ENCODE assay signal across 23 cellular contexts in genomic region chr20:63106765-63107448, GRCh38.
"Had no signal": no experiment of that assay in that cellular context is flagged by ENCODE, and none has a peak within 500 bp of the region (broad histone marks: within the 10 kb centered on the region; RNA-seq: fewer than 3 reads in every experiment).

No MANE protein-coding gene starts in this region.

- H3K4me1 Mint-ChIP-seq: stimulated activated memory B cell treated with anti-CD40 and anti-IgM and Interleukin-4, amounts not matched to agents 10 μg/mL and 1 μg/mL and 100 μg/mL, for 72 hours; T-helper 17 cell had no signal

- H3K27ac Mint-ChIP-seq: activated CD8-positive, alpha-beta memory T cell treated with anti-CD3 and anti-CD28 coated beads, Interleukin-2, amount 10 ng/mL, durations not matched to agents 7 days and 5 days; activated CD8-positive, alpha-beta T cell treated with anti-CD3 and anti-CD28 coated beads, Interleukin-2, amount 10 ng/mL, durations not matched to agents 7 days and 5 days; activated naive CD4-positive, alpha-beta T cell treated with anti-CD3 and anti-CD28 coated beads, Interleukin-2, amount 50 U/mL, for 72 hours; stimulated activated memory B cell treated with anti-CD40 and anti-IgM and Interleukin-4, amounts not matched to agents 10 μg/mL and 1 μg/mL and 100 μg/mL, for 72 hours; T-helper 17 cell; type B pancreatic cell had no signal

- H3K36me3 ChIP-seq: breast epithelium, uterus had no signal

- H3K4me3 ChIP-seq: breast epithelium, coronary artery, dorsolateral prefrontal cortex, skin epidermis, uterus had no signal

- H3K4me1 ChIP-seq: breast epithelium had no signal

- H3K4me3 Mint-ChIP-seq: activated CD8-positive, alpha-beta memory T cell treated with anti-CD3 and anti-CD28 coated beads, Interleukin-2, amount 10 ng/mL, durations not matched to agents 7 days and 5 days; activated CD8-positive, alpha-beta T cell treated with anti-CD3 and anti-CD28 coated beads, Interleukin-2, amount 10 ng/mL, durations not matched to agents 7 days and 5 days; naive B cell; neural crest cell; stimulated activated memory B cell treated with anti-CD40 and anti-IgM and Interleukin-4, amounts not matched to agents 10 μg/mL and 1 μg/mL and 100 μg/mL, for 72 hours; stimulated activated naive CD8-positive, alpha-beta T cell treated with anti-CD3 and anti-CD28 coated beads, Interleukin-15, amount 100 ng/mL, for 72 hours; T-helper 17 cell; type B pancreatic cell had no signal

- H3K36me3 Mint-ChIP-seq: activated CD8-positive, alpha-beta memory T cell treated with anti-CD3 and anti-CD28 coated beads, Interleukin-2, amount 10 ng/mL, durations not matched to agents 7 days and 5 days; stimulated activated memory B cell treated with anti-CD40 and anti-IgM and Interleukin-4, amounts not matched to agents 10 μg/mL and 1 μg/mL and 100 μg/mL, for 72 hours; type B pancreatic cell had no signal

- H3K27me3 Mint-ChIP-seq: activated CD8-positive, alpha-beta memory T cell treated with anti-CD3 and anti-CD28 coated beads, Interleukin-2, amount 10 ng/mL, durations not matched to agents 7 days and 5 days; stimulated activated naive CD8-positive, alpha-beta T cell treated with anti-CD3 and anti-CD28 coated beads, Interleukin-15, amount 100 ng/mL, for 72 hours; T-helper 17 cell had no signal

- H3K9me3 ChIP-seq: uterus had no signal

- H3K27me3 ChIP-seq: uterus had no signal

- DNase-seq: activated CD4-positive, alpha-beta T cell treated with anti-CD3 and anti-CD28 coated beads, Interleukin-2, amount 50 U/mL, for 1 hour; activated CD8-positive, alpha-beta memory T cell treated with anti-CD3 and anti-CD28 coated beads, Interleukin-2, amount 10 ng/mL, durations not matched to agents 7 days and 5 days; activated CD8-positive, alpha-beta T cell treated with anti-CD3 and anti-CD28 coated beads, Interleukin-2, amount 10 ng/mL, durations not matched to agents 7 days and 5 days; activated naive CD4-positive, alpha-beta T cell; activated T-cell treated with anti-CD3 and anti-CD28 coated beads, Interleukin-2, amount 50 U/mL, for 48 hours; dorsolateral prefrontal cortex; effector memory CD4-positive, alpha-beta T cell; mammary epithelial cell; naive B cell; occipital lobe; stimulated activated CD4-positive, alpha-beta T cell treated with anti-CD3 and anti-CD28 coated beads, Interleukin-4, amount 100 ng/mL, for 4 hours; stimulated activated CD8-positive, alpha-beta memory T cell treated with anti-CD3 and anti-CD28 coated beads, Interleukin-4, amount 100 ng/mL, for 48 hours; stimulated activated naive CD8-positive, alpha-beta T cell treated with anti-CD3 and anti-CD28 coated beads, Interleukin-15, amount 100 ng/mL, for 72 hours; T-helper 17 cell; T1000 had no signal

- ATAC-seq: activated CD8-positive, alpha-beta memory T cell treated with anti-CD3 and anti-CD28 coated beads, Interleukin-2, amount 10 ng/mL, durations not matched to agents 7 days and 5 days; activated CD8-positive, alpha-beta T cell treated with anti-CD3 and anti-CD28 coated beads, Interleukin-2, amount 10 ng/mL, durations not matched to agents 7 days and 5 days; activated naive CD4-positive, alpha-beta T cell treated with anti-CD3 and anti-CD28 coated beads, Interleukin-2, amount 50 U/mL, for 72 hours; stimulated activated memory B cell treated with anti-CD40 and anti-IgM and Interleukin-4, amounts not matched to agents 10 μg/mL and 1 μg/mL and 100 μg/mL, for 72 hours; stimulated activated naive CD8-positive, alpha-beta T cell treated with anti-CD3 and anti-CD28 coated beads, Interleukin-15, amount 100 ng/mL, for 72 hours; T-helper 17 cell had no signal

- H3K9me3 Mint-ChIP-seq: type B pancreatic cell had no signal

- H3K27ac ChIP-seq: breast epithelium, coronary artery, dorsolateral prefrontal cortex, skin epidermis, uterus had no signal
